In the genomic region with DNA sequence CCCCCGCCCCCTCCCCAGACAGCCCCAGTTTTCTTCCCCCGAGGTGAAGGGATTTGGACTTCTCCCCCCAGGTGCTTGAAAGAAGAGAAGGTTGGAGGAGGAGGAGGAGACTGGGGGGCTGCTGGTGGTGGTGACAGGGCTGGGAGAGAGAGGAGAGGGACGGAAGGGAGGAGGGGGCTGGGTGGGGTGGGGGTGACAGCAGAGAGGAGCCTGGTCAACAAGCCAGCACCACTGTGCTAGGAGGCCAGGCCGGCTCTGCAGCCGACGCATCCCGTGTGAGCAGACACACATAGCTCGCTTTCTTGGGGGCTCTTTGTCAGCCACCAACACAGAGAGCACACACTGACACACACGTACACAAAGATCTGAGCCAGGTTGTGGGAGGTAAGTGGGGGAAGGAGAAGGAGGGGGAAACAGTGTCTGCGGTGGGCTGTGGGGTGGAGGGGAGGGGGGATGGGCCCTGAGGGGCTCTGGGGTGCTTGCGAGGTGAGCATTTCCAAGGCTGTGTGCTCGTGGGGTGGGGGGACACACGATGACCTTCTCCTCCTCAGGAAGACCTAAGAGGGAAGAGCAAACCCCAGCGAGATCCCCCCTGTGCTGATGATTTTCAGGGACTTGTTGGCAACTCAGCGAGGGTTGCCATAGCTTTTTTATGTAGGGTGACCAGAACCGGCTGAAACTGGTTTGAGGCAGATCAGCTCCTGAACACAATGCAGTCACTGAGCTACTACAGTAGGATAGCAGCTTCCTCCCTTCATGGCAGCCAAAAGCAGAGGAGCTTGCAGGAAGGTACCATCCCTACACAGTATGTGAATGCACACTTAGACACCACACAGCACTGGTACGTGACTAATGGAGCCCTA, we compare ENCODE assay signal across 1 cellular context.
TF ChIP-seq lines count a peak whose summit lies in the region.

A gene with protein sequence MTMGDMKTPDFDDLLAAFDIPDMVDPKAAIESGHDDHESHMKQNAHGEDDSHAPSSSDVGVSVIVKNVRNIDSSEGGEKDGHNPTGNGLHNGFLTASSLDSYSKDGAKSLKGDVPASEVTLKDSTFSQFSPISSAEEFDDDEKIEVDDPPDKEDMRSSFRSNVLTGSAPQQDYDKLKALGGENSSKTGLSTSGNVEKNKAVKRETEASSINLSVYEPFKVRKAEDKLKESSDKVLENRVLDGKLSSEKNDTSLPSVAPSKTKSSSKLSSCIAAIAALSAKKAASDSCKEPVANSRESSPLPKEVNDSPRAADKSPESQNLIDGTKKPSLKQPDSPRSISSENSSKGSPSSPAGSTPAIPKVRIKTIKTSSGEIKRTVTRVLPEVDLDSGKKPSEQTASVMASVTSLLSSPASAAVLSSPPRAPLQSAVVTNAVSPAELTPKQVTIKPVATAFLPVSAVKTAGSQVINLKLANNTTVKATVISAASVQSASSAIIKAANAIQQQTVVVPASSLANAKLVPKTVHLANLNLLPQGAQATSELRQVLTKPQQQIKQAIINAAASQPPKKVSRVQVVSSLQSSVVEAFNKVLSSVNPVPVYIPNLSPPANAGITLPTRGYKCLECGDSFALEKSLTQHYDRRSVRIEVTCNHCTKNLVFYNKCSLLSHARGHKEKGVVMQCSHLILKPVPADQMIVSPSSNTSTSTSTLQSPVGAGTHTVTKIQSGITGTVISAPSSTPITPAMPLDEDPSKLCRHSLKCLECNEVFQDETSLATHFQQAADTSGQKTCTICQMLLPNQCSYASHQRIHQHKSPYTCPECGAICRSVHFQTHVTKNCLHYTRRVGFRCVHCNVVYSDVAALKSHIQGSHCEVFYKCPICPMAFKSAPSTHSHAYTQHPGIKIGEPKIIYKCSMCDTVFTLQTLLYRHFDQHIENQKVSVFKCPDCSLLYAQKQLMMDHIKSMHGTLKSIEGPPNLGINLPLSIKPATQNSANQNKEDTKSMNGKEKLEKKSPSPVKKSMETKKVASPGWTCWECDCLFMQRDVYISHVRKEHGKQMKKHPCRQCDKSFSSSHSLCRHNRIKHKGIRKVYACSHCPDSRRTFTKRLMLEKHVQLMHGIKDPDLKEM (N-terminal part only) (plus strand): TSS at position 732 of the 863 bp plus-strand sequence. CDS start 53,411 bp downstream, outside the sequence.

TF ChIP-seq in HEK293, 187 proteins besides CTCF, POLR2A, EP300 and RAD21 (continued from another document):
- TF ChIP-seq, protein P1, sequence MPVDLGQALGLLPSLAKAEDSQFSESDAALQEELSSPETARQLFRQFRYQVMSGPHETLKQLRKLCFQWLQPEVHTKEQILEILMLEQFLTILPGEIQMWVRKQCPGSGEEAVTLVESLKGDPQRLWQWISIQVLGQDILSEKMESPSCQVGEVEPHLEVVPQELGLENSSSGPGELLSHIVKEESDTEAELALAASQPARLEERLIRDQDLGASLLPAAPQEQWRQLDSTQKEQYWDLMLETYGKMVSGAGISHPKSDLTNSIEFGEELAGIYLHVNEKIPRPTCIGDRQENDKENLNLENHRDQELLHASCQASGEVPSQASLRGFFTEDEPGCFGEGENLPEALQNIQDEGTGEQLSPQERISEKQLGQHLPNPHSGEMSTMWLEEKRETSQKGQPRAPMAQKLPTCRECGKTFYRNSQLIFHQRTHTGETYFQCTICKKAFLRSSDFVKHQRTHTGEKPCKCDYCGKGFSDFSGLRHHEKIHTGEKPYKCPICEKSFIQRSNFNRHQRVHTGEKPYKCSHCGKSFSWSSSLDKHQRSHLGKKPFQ (tag by site-specific recombination; IDR thresholded peaks at IDR 0.05): no peak
- TF ChIP-seq BCL11B (tag by site-specific recombination; IDR thresholded peaks at IDR 0.05; ENCODE audit: low read depth) (no peak), GLI2 (tag by site-specific recombination; IDR thresholded peaks at IDR 0.05; ENCODE audit: borderline replicate concordance, low read depth) (no peak), ZNF211 (tag by site-specific recombination; IDR thresholded peaks at IDR 0.05; ENCODE audit: low read depth) (no peak), ZNF514 (tag by site-specific recombination; IDR thresholded peaks at IDR 0.05) (no peak), KLF7 (tag by site-specific recombination; IDR thresholded peaks at IDR 0.05; ENCODE audit: borderline replicate concordance) (no peak), ZNF354C (tag by site-specific recombination; IDR thresholded peaks at IDR 0.05; ENCODE audit: borderline replicate concordance, low read depth) (no peak), ZNF341 (tag by site-specific recombination; IDR thresholded peaks at IDR 0.05; ENCODE audit: low read depth) (no peak), ZNF274 (IDR thresholded peaks at IDR 0.05; ENCODE audit: low read length) (no peak), ZNF274 (tag by site-specific recombination; IDR thresholded peaks at IDR 0.05; ENCODE audit: borderline replicate concordance) (no peak), PRDM1 (tag by site-specific recombination; IDR thresholded peaks at IDR 0.05) (no peak)
- TF ChIP-seq, protein P2, sequence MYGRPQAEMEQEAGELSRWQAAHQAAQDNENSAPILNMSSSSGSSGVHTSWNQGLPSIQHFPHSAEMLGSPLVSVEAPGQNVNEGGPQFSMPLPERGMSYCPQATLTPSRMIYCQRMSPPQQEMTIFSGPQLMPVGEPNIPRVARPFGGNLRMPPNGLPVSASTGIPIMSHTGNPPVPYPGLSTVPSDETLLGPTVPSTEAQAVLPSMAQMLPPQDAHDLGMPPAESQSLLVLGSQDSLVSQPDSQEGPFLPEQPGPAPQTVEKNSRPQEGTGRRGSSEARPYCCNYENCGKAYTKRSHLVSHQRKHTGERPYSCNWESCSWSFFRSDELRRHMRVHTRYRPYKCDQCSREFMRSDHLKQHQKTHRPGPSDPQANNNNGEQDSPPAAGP (tag by site-specific recombination; IDR thresholded peaks at IDR 0.05): no peak
- TF ChIP-seq, protein P3, sequence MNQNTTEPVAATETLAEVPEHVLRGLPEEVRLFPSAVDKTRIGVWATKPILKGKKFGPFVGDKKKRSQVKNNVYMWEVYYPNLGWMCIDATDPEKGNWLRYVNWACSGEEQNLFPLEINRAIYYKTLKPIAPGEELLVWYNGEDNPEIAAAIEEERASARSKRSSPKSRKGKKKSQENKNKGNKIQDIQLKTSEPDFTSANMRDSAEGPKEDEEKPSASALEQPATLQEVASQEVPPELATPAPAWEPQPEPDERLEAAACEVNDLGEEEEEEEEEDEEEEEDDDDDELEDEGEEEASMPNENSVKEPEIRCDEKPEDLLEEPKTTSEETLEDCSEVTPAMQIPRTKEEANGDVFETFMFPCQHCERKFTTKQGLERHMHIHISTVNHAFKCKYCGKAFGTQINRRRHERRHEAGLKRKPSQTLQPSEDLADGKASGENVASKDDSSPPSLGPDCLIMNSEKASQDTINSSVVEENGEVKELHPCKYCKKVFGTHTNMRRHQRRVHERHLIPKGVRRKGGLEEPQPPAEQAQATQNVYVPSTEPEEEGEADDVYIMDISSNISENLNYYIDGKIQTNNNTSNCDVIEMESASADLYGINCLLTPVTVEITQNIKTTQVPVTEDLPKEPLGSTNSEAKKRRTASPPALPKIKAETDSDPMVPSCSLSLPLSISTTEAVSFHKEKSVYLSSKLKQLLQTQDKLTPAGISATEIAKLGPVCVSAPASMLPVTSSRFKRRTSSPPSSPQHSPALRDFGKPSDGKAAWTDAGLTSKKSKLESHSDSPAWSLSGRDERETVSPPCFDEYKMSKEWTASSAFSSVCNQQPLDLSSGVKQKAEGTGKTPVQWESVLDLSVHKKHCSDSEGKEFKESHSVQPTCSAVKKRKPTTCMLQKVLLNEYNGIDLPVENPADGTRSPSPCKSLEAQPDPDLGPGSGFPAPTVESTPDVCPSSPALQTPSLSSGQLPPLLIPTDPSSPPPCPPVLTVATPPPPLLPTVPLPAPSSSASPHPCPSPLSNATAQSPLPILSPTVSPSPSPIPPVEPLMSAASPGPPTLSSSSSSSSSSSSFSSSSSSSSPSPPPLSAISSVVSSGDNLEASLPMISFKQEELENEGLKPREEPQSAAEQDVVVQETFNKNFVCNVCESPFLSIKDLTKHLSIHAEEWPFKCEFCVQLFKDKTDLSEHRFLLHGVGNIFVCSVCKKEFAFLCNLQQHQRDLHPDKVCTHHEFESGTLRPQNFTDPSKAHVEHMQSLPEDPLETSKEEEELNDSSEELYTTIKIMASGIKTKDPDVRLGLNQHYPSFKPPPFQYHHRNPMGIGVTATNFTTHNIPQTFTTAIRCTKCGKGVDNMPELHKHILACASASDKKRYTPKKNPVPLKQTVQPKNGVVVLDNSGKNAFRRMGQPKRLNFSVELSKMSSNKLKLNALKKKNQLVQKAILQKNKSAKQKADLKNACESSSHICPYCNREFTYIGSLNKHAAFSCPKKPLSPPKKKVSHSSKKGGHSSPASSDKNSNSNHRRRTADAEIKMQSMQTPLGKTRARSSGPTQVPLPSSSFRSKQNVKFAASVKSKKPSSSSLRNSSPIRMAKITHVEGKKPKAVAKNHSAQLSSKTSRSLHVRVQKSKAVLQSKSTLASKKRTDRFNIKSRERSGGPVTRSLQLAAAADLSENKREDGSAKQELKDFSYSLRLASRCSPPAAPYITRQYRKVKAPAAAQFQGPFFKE (tag by site-specific recombination; IDR thresholded peaks at IDR 0.05; ENCODE audit: borderline replicate concordance): no peak
- TF ChIP-seq, protein P4, sequence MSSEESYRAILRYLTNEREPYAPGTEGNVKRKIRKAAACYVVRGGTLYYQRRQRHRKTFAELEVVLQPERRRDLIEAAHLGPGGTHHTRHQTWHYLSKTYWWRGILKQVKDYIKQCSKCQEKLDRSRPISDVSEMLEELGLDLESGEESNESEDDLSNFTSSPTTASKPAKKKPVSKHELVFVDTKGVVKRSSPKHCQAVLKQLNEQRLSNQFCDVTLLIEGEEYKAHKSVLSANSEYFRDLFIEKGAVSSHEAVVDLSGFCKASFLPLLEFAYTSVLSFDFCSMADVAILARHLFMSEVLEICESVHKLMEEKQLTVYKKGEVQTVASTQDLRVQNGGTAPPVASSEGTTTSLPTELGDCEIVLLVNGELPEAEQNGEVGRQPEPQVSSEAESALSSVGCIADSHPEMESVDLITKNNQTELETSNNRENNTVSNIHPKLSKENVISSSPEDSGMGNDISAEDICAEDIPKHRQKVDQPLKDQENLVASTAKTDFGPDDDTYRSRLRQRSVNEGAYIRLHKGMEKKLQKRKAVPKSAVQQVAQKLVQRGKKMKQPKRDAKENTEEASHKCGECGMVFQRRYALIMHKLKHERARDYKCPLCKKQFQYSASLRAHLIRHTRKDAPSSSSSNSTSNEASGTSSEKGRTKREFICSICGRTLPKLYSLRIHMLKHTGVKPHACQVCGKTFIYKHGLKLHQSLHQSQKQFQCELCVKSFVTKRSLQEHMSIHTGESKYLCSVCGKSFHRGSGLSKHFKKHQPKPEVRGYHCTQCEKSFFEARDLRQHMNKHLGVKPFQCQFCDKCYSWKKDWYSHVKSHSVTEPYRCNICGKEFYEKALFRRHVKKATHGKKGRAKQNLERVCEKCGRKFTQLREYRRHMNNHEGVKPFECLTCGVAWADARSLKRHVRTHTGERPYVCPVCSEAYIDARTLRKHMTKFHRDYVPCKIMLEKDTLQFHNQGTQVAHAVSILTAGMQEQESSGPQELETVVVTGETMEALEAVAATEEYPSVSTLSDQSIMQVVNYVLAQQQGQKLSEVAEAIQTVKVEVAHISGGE (tag by site-specific recombination; conservative IDR thresholded peaks at IDR 0.05; ENCODE audit: low read depth): no peak
- TF ChIP-seq, protein P5, sequence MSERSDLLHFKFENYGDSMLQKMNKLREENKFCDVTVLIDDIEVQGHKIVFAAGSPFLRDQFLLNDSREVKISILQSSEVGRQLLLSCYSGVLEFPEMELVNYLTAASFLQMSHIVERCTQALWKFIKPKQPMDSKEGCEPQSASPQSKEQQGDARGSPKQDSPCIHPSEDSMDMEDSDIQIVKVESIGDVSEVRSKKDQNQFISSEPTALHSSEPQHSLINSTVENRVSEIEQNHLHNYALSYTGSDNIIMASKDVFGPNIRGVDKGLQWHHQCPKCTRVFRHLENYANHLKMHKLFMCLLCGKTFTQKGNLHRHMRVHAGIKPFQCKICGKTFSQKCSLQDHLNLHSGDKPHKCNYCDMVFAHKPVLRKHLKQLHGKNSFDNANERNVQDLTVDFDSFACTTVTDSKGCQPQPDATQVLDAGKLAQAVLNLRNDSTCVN (tag by site-specific recombination; optimal IDR thresholded peaks at IDR 0.05): no peak
- TF ChIP-seq, protein P6, sequence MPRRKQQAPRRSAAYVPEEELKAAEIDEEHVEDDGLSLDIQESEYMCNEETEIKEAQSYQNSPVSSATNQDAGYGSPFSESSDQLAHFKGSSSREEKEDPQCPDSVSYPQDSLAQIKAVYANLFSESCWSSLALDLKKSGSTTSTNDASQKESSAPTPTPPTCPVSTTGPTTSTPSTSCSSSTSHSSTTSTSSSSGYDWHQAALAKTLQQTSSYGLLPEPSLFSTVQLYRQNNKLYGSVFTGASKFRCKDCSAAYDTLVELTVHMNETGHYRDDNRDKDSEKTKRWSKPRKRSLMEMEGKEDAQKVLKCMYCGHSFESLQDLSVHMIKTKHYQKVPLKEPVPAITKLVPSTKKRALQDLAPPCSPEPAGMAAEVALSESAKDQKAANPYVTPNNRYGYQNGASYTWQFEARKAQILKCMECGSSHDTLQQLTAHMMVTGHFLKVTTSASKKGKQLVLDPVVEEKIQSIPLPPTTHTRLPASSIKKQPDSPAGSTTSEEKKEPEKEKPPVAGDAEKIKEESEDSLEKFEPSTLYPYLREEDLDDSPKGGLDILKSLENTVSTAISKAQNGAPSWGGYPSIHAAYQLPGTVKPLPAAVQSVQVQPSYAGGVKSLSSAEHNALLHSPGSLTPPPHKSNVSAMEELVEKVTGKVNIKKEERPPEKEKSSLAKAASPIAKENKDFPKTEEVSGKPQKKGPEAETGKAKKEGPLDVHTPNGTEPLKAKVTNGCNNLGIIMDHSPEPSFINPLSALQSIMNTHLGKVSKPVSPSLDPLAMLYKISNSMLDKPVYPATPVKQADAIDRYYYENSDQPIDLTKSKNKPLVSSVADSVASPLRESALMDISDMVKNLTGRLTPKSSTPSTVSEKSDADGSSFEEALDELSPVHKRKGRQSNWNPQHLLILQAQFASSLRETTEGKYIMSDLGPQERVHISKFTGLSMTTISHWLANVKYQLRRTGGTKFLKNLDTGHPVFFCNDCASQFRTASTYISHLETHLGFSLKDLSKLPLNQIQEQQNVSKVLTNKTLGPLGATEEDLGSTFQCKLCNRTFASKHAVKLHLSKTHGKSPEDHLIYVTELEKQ (tag by site-specific recombination; IDR thresholded peaks at IDR 0.05; ENCODE audit: borderline replicate concordance): no peak
